ENCODE assay signal across 11 cellular contexts in the genomic region with DNA sequence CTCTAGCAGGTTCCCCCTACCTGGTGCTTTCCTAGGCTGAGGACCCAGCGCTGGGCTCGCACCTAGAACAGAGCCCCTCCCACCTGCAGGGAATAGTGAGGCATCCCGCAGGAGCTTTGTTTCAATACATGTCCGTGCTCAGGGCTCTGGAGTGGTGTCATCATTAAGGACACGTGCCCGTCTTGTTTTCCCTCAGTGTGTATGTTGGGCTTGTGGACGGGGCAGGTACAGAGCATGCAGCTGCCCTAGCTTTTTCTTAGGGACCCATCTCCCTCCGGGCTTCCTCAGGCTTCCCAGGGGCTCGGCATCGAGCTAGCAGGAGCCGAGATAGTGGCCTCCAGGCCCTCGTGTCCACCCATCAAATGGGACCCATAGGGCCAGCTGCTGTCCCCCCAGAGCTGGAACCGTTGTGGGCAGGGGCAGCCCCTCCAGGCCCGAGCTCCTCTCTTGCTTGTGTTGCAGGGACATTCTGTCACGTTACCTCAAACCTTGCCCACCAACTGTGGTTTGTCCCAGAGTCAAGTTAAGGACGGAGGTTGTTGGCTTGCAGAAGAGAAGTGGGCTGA. TPM values are rescaled to one million over a fixed set of nuclear protein-coding genes. Genes with fewer than 3 reads are reported as not detected.
DNase-seq lines count a peak whose midpoint lies in the region; ATAC-seq and TF ChIP-seq lines count a peak whose summit lies in the region.
"Had no signal": no experiment of that assay in that cellular context is flagged by ENCODE, and none has a peak within 500 bp of the region (broad histone marks: within the 10 kb centered on the region; RNA-seq: fewer than 3 reads in every experiment).

No MANE protein-coding gene starts in this region.

- H4K20me1 ChIP-seq in Loucy (ENCODE audit: insufficient read depth, low read length, poor library complexity, severe bottlenecking): peaks cover 66% of the 10 kb centered on the region

- POLR2A ChIA-PET in activated CD4-positive, alpha-beta T cell treated with anti-CD3 and anti-CD28 coated beads, Interleukin-2, amount 10 ng/mL, durations not matched to agents 7 days and 5 days (lab: Charles Lee): no interaction called here
- POLR2A ChIA-PET in WTC11 (lab: Charles Lee): no interaction called here

- H3K4me3 ChIP-seq in Loucy (ENCODE audit: low read length, poor library complexity, severe bottlenecking): peak overlapping the region; percentile 96
- H3K4me3 ChIP-seq in skeletal muscle tissue (ENCODE audit: low read length in 3 of 3): no peak overlapping the region
- H3K4me3 ChIP-seq: PC-9 had no signal

- H3K36me3 Mint-ChIP-seq in activated CD4-positive, alpha-beta T cell treated with anti-CD3 and anti-CD28 coated beads, Interleukin-2, amount 10 ng/mL, durations not matched to agents 7 days and 5 days (ENCODE audit: low read depth): peaks cover 4% of the 10 kb centered on the region
- H3K36me3 Mint-ChIP-seq in glutamatergic neuron (ENCODE audit: unreplicated experiment) (no peaks in the 10 kb centered on the region), WTC11 (no peaks in the 10 kb centered on the region)
- H3K36me3 Mint-ChIP-seq: T-cell had no signal

- H3K4me3 Mint-ChIP-seq in activated CD4-positive, alpha-beta T cell treated with anti-CD3 and anti-CD28 coated beads, Interleukin-2, amount 10 ng/mL, durations not matched to agents 7 days and 5 days: no peak overlapping the region
- H3K4me3 Mint-ChIP-seq in glutamatergic neuron (ENCODE audit: unreplicated experiment) (no peak overlapping the region), WTC11 (no peak overlapping the region)
- H3K4me3 Mint-ChIP-seq: activated T-cell treated with anti-CD3 and anti-CD28 coated beads, Interleukin-2, amount 50 U/mL, for 4 hours had no signal

- H3K36me3 ChIP-seq in Loucy (ENCODE audit: insufficient read depth, low read length): peaks cover 17% of the 10 kb centered on the region; the same call in 1 of the 2 replicates
- peaks cover 8 to 10% (median 10%) of the 10 kb centered on the region in 3 donors for H3K36me3 ChIP-seq in skeletal muscle tissue (ENCODE audit: control insufficient read depth in 3 of 3, insufficient read depth in 3 of 3, low read length in 3 of 3)

- H2AFZ ChIP-seq in Loucy (ENCODE audit: low read length): no peak overlapping the region
- H2AFZ ChIP-seq: PC-9 had no signal

- H3K9ac ChIP-seq in Loucy (ENCODE audit: low read depth, low read length, poor library complexity, severe bottlenecking): peak overlapping the region; percentile 86
- peak overlapping the region in 2 of 3 donors; percentile 32 to 69 for H3K9ac ChIP-seq in skeletal muscle tissue (ENCODE audit: low read depth in 1 of 3, low read length in 3 of 3)

- no peaks in the 10 kb centered on the region for H3K9me3 ChIP-seq in Loucy (ENCODE audit: insufficient read depth, low read depth, low read length)
- no peaks in the 10 kb centered on the region for H3K9me3 ChIP-seq in skeletal muscle tissue (ENCODE audit: control insufficient read depth in 3 of 3, low read length in 3 of 3)

- no peaks in the 10 kb centered on the region for H3K9me3 Mint-ChIP-seq in activated CD4-positive, alpha-beta T cell treated with anti-CD3 and anti-CD28 coated beads, Interleukin-2, amount 10 ng/mL, durations not matched to agents 7 days and 5 days
- H3K9me3 Mint-ChIP-seq in glutamatergic neuron (ENCODE audit: unreplicated experiment): peaks cover 13% of the 10 kb centered on the region
- H3K9me3 Mint-ChIP-seq in WTC11: no peaks in the 10 kb centered on the region
- H3K9me3 Mint-ChIP-seq: activated T-cell treated with anti-CD3 and anti-CD28 coated beads, Interleukin-2, amount 50 U/mL, for 4 hours; T-cell had no signal

- H3K27me3 ChIP-seq in Loucy (ENCODE audit: insufficient read depth, low read length, poor library complexity, severe bottlenecking): no peaks in the 10 kb centered on the region
- no peaks in the 10 kb centered on the region for H3K27me3 ChIP-seq in skeletal muscle tissue (ENCODE audit: control insufficient read depth in 3 of 3, insufficient read depth in 3 of 3, low read length in 3 of 3)

- peaks cover 39% of the 10 kb centered on the region for H3K4me1 Mint-ChIP-seq in activated CD4-positive, alpha-beta T cell treated with anti-CD3 and anti-CD28 coated beads, Interleukin-2, amount 10 ng/mL, durations not matched to agents 7 days and 5 days
- H3K4me1 Mint-ChIP-seq in glutamatergic neuron (ENCODE audit: low read depth, unreplicated experiment): peaks cover 33% of the 10 kb centered on the region
- H3K4me1 Mint-ChIP-seq in WTC11: peaks cover 42% of the 10 kb centered on the region

- no peaks in the 10 kb centered on the region for H3K9me2 ChIP-seq in Loucy (replicated peaks; ENCODE audit: low read depth, low read length)

- H3K4me2 ChIP-seq in Loucy (ENCODE audit: low read depth, low read length, poor library complexity, severe bottlenecking): peak overlapping the region; percentile 90
- H3K4me2 ChIP-seq: PC-9 had no signal

- peaks cover 44% of the 10 kb centered on the region for H3K4me1 ChIP-seq in Loucy (ENCODE audit: insufficient read depth, low read length, poor library complexity, severe bottlenecking)
- peaks cover 73 to 80% (median 79%) of the 10 kb centered on the region in 3 donors for H3K4me1 ChIP-seq in skeletal muscle tissue (ENCODE audit: control insufficient read depth in 3 of 3, insufficient read depth in 3 of 3, low read length in 3 of 3)

- H3K79me2 ChIP-seq in Loucy (ENCODE audit: insufficient read depth, low read length): peaks cover 78% of the 10 kb centered on the region

- H3K27ac Mint-ChIP-seq in activated CD4-positive, alpha-beta T cell treated with anti-CD3 and anti-CD28 coated beads, Interleukin-2, amount 10 ng/mL, durations not matched to agents 7 days and 5 days: peak overlapping the region; percentile 46
- H3K27ac Mint-ChIP-seq in glutamatergic neuron (ENCODE audit: unreplicated experiment) (peak overlapping the region; percentile 48), WTC11 (no peak overlapping the region; the same call in 1 of the 2 replicates)

- DNase-seq in activated CD4-positive, alpha-beta T cell treated with anti-CD3 and anti-CD28 coated beads, Interleukin-2, amount 10 ng/mL, durations not matched to agents 7 days and 5 days: no peak
- no peak for DNase-seq in activated CD4-positive, alpha-beta T cell treated with anti-CD3 and anti-CD28 coated beads for 48 hours
- DNase-seq in glutamatergic neuron (peak; percentile 3), middle frontal gyrus (ENCODE audit: extremely low spot score, low spot score) (no peak), WTC11 (ENCODE audit: low spot score) (no peak)
- DNase-seq: activated T-cell treated with anti-CD3 and anti-CD28 coated beads, Interleukin-2, amount 50 U/mL, for 4 hours had no signal

- H3K27me3 Mint-ChIP-seq in activated CD4-positive, alpha-beta T cell treated with anti-CD3 and anti-CD28 coated beads, Interleukin-2, amount 10 ng/mL, durations not matched to agents 7 days and 5 days: no peaks in the 10 kb centered on the region
- H3K27me3 Mint-ChIP-seq in glutamatergic neuron (ENCODE audit: unreplicated experiment) (peaks cover 12% of the 10 kb centered on the region), WTC11 (ENCODE audit: low read depth) (no peaks in the 10 kb centered on the region)
- H3K27me3 Mint-ChIP-seq: T-cell had no signal

- H3F3A ChIP-seq in Loucy (ENCODE audit: low read depth): no peaks in the 10 kb centered on the region

- H3K27ac ChIP-seq in skeletal muscle tissue (ENCODE audit: low read depth, low read length): peak overlapping the region; percentile 19
- H3K27ac ChIP-seq: PC-9 had no signal

- TF ChIP-seq CTCF in Loucy (conservative IDR thresholded peaks at IDR 0.05; ENCODE audit: low read length) (no peak), glutamatergic neuron (IDR thresholded peaks at IDR 0.05; ENCODE audit: partially characterized antibody, unreplicated experiment) (no peak), WTC11 (IDR thresholded peaks at IDR 0.05) (no peak)

- ATAC-seq in HG03442 (IDR thresholded peaks at IDR 0.05; ENCODE audit: unreplicated experiment) (no peak), WTC11 (no peak)
- ATAC-seq: activated T-cell treated with anti-CD3 and anti-CD28 coated beads, Interleukin-2, amount 50 U/mL, for 4 hours; T-cell had no signal

- CTCF ChIA-PET in activated CD4-positive, alpha-beta T cell treated with anti-CD3 and anti-CD28 coated beads, Interleukin-2, amount 10 ng/mL, durations not matched to agents 7 days and 5 days (lab: Charles Lee): interaction anchor here (0.6 to 1.7 kb wide), 6 partner anchors 18 to 363 kb away, joined by 3 to 6 read pairs (median 3); no protein-coding TSS in a partner anchor
- CTCF ChIA-PET in WTC11 (lab: Charles Lee): interaction anchor here (0.7 to 7.3 kb wide), 10 partner anchors 23 to 450 kb away, joined by 3 to 93 read pairs (median 4); no protein-coding TSS in a partner anchor

TF ChIP-seq in WTC11, 78 proteins besides CTCF, POLR2A, EP300 and RAD21 (continues in another document):
- TF ChIP-seq NR2C2 (CRISPR knock-in tag; IDR thresholded peaks at IDR 0.05) (no peak), GTF2I (CRISPR knock-in tag; conservative IDR thresholded peaks at IDR 0.05) (no peak), NR3C1 (CRISPR knock-in tag; conservative IDR thresholded peaks at IDR 0.05; ENCODE audit: low read depth) (no peak), ESRRA (CRISPR knock-in tag; IDR thresholded peaks at IDR 0.05; ENCODE audit: borderline replicate concordance) (no peak), SOX15 (CRISPR knock-in tag; IDR thresholded peaks at IDR 0.05) (no peak), JAZF1 (CRISPR knock-in tag; IDR thresholded peaks at IDR 0.05) (no peak)

RNA-seq across cellular contexts. Expression of a gene that starts 3.9 kb away (rescaled TPM):
- total RNA-seq in activated CD4-positive, alpha-beta T cell treated with anti-CD3 and anti-CD28 coated beads, Interleukin-2, amount 10 ng/mL, durations not matched to agents 7 days and 5 days: 10 to 100 TPM; 17.1 to 17.9 TPM
- 35.1 TPM for total RNA-seq in glutamatergic neuron (ENCODE audit: unreplicated experiment)
- total RNA-seq in skeletal muscle tissue: 6.8 TPM
- total RNA-seq in WTC11 (2021): 25.9 to 30.4 TPM (median 26.7 TPM) in 3 replicates

RNA-seq across cellular contexts. Expression of a gene that starts 53.3 kb away (rescaled TPM):
- total RNA-seq in activated CD4-positive, alpha-beta T cell treated with anti-CD3 and anti-CD28 coated beads, Interleukin-2, amount 10 ng/mL, durations not matched to agents 7 days and 5 days: 1 to 10 TPM; 3.5 TPM
- total RNA-seq in glutamatergic neuron (ENCODE audit: unreplicated experiment): 4.6 TPM
- total RNA-seq in skeletal muscle tissue: 1.6 TPM
- 8.8 to 9.3 TPM (median 9.2 TPM) in 3 replicates for total RNA-seq in WTC11 (2021)

RNA-seq across cellular contexts. Expression of a gene that starts 58.9 kb away (rescaled TPM):
- total RNA-seq in activated CD4-positive, alpha-beta T cell treated with anti-CD3 and anti-CD28 coated beads, Interleukin-2, amount 10 ng/mL, durations not matched to agents 7 days and 5 days: 100 to 1,000 TPM; 222 to 242 TPM
- total RNA-seq in glutamatergic neuron (ENCODE audit: unreplicated experiment) (39.4 TPM), skeletal muscle tissue (4.2 TPM), WTC11 (2021) (17.9 to 23.1 TPM (median 20.2 TPM) in 3 replicates)
